ENCODE assay signal across 1 cellular context in the genomic region with DNA sequence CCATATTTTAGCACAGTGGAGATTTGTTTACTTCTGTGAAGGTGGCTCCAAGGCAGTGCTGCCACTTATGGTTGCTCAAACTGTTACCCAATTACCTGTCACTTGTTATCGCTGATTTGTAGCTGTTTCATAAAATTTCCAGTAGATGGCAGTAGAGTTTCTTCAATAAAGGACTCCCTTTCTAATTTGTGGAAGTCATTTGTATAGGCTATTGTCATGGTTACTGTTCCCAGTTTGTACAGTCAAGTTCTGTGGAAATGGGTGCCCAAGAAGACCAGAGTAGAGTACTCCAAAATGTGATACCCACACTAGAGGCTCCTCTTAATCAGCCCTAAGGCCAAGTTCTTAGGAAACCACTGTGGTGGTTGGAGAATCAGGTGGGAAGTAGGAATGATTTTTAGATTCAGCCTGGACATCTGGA.
TF ChIP-seq lines count a peak whose summit lies in the region.

No MANE protein-coding gene starts in this region.

TF ChIP-seq in SK-N-SH, 30 proteins besides CTCF, POLR2A, EP300 and RAD21 (continued from another document):
- TF ChIP-seq SIN3A (IDR thresholded peaks at IDR 0.05; ENCODE audit: borderline replicate concordance, low read depth, low read length) (no peak), RFX5 (IDR thresholded peaks at IDR 0.05; ENCODE audit: low read length) (peak; percentile 41; the same call in 1 of the 2 replicates), TAF1 (IDR thresholded peaks at IDR 0.05; ENCODE audit: borderline replicate concordance, low read depth, low read length) (no peak), NRF1 (IDR thresholded peaks at IDR 0.05; ENCODE audit: low read depth, low read length) (0 out of 2 replicates have a peak, but pooled peaks have one; percentile 7)
- TF ChIP-seq, protein P1, sequence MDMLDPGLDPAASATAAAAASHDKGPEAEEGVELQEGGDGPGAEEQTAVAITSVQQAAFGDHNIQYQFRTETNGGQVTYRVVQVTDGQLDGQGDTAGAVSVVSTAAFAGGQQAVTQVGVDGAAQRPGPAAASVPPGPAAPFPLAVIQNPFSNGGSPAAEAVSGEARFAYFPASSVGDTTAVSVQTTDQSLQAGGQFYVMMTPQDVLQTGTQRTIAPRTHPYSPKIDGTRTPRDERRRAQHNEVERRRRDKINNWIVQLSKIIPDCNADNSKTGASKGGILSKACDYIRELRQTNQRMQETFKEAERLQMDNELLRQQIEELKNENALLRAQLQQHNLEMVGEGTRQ (IDR thresholded peaks at IDR 0.05; ENCODE audit: borderline replicate concordance, low read depth, low read length): no peak
